In genomic region chr6:169529931-169530761, GRCh38 we compare ENCODE assay signal across 9 cellular contexts.
DNase-seq lines count a peak whose midpoint lies in the region; TF ChIP-seq lines count a peak whose summit lies in the region.
"Had no signal": no experiment of that assay in that cellular context is flagged by ENCODE, and none has a peak within 500 bp of the region (broad histone marks: within the 10 kb centered on the region; RNA-seq: fewer than 3 reads in every experiment).

No MANE protein-coding gene starts in this region.

- H3K27ac ChIP-seq in substantia nigra (ENCODE audit: low read depth, low read length, poor library complexity, severe bottlenecking): no peak overlapping the region

- H3K4me1 ChIP-seq in BE2C: no peaks in the 10 kb centered on the region

- no peak overlapping the region for H3K4me3 ChIP-seq in LNCaP clone FGC (ENCODE audit: low read depth, low read length)
- no peak overlapping the region for H3K4me3 ChIP-seq in BE2C (ENCODE audit: low read depth, low read length)

- H3K36me3 ChIP-seq in BE2C: no peaks in the 10 kb centered on the region

- no peaks in the 10 kb centered on the region for H3K27me3 ChIP-seq in BE2C

- no peaks in the 10 kb centered on the region for H3K9me3 ChIP-seq in BE2C

- DNase-seq in AG08395 (ENCODE audit: low spot score) (peak; percentile 86), LNCaP clone FGC (ENCODE audit: low read depth) (peak; percentile 76), astrocyte of the hippocampus (ENCODE audit: low read depth, low spot score) (peak; percentile 47), mucosa of gallbladder (ENCODE audit: low spot score) (peak; percentile 77), DMS153 treated with DMSO at 0.1 percent for 48 hours (lab: John Stamatoyannopoulos, UW; ENCODE audit: unreplicated experiment) (no peak), BE2C (no peak), substantia nigra (lab: John Stamatoyannopoulos, UW) (no peak), NCI-H1417 (lab: John Stamatoyannopoulos, UW) (no peak)
- DNase-seq: NCI-H69 had no signal

- TF ChIP-seq CTCF in LNCaP clone FGC (IDR thresholded peaks at IDR 0.05; ENCODE audit: control insufficient read depth, extremely low read depth, insufficient read depth) (no peak), BE2C (IDR thresholded peaks at IDR 0.05; ENCODE audit: low read depth, low read length) (no peak)

Comparison
In these comparisons a context has a peak if more than half of its experiments do, and no peak if none do; other contexts are left out.
1. DNase-seq: peak in AG08395 (single experiment), LNCaP clone FGC (single experiment), astrocyte of the hippocampus (single experiment) and mucosa of gallbladder (single experiment); none in DMS153 treated with DMSO at 0.1 percent for 48 hours (single experiment), BE2C (single experiment), substantia nigra (0 of 49) and NCI-H1417 (0 of 3).